ENCODE assay signal across 12 cellular contexts in genomic region chr2:226838758-226839555, GRCh38. TPM values are rescaled to one million over a fixed set of nuclear protein-coding genes. Genes with fewer than 3 reads are reported as not detected.
DNase-seq lines count a peak whose midpoint lies in the region; ATAC-seq and TF ChIP-seq lines count a peak whose summit lies in the region.
"Had no signal": no experiment of that assay in that cellular context is flagged by ENCODE, and none has a peak within 500 bp of the region (broad histone marks: within the 10 kb centered on the region; RNA-seq: fewer than 3 reads in every experiment).

No MANE protein-coding gene starts in this region.

- H3K9me3 Mint-ChIP-seq in activated CD4-positive, alpha-beta T cell treated with anti-CD3 and anti-CD28 coated beads, Interleukin-2, amount 10 ng/mL, durations not matched to agents 24 days and 14 days, result peaks cover 3% of the 10 kb centered on the region
- H3K9me3 Mint-ChIP-seq in activated CD8-positive, alpha-beta T cell treated with anti-CD3 and anti-CD28 coated beads, Interleukin-2, amount 10 ng/mL, durations not matched to agents 7 days and 5 days (ENCODE audit: insufficient read depth), result peaks cover 6% of the 10 kb centered on the region
- H3K9me3 Mint-ChIP-seq in naive thymus-derived CD4-positive, alpha-beta T cell, result peaks cover 0 to 2% (median 0%) of the 10 kb centered on the region in 11 donors

- peaks cover 51% of the 10 kb centered on the region for H3K36me3 Mint-ChIP-seq in activated CD4-positive, alpha-beta T cell treated with anti-CD3 and anti-CD28 coated beads, Interleukin-2, amount 10 ng/mL, durations not matched to agents 24 days and 14 days (ENCODE audit: low read depth)
- peaks cover 60% of the 10 kb centered on the region for H3K36me3 Mint-ChIP-seq in activated CD8-positive, alpha-beta T cell treated with anti-CD3 and anti-CD28 coated beads, Interleukin-2, amount 10 ng/mL, durations not matched to agents 7 days and 5 days (ENCODE audit: low read depth)
- peaks cover 0 to 43% (median 7%) of the 10 kb centered on the region in 5 donors for H3K36me3 Mint-ChIP-seq in naive thymus-derived CD4-positive, alpha-beta T cell

- peaks cover 0 to 16% of the 10 kb centered on the region in 2 experiments; a peak in 1 of 3 replicates for H3K36me3 ChIP-seq in HEK293 (ENCODE audit: control insufficient read depth in 2 of 2, insufficient read depth in 1 of 2, low read length in 2 of 2)
- H3K36me3 ChIP-seq in naive thymus-derived CD4-positive, alpha-beta T cell (ENCODE audit: control insufficient read depth in 2 of 3, insufficient read depth in 3 of 3, low read length in 3 of 3), result no peaks in the 10 kb centered on the region

- peak overlapping the region; percentile 95 for H3K4me3 Mint-ChIP-seq in activated CD4-positive, alpha-beta T cell treated with anti-CD3 and anti-CD28 coated beads, Interleukin-2, amount 10 ng/mL, durations not matched to agents 24 days and 14 days
- peak overlapping the region; percentile 88 for H3K4me3 Mint-ChIP-seq in activated CD8-positive, alpha-beta T cell treated with anti-CD3 and anti-CD28 coated beads, Interleukin-2, amount 10 ng/mL, durations not matched to agents 7 days and 5 days
- H3K4me3 Mint-ChIP-seq in naive thymus-derived CD4-positive, alpha-beta T cell, result peak overlapping the region in 8 of 10 donors; percentile 17 to 97 (median 75)

- peaks cover 51% of the 10 kb centered on the region for H3K4me1 Mint-ChIP-seq in activated CD4-positive, alpha-beta T cell treated with anti-CD3 and anti-CD28 coated beads, Interleukin-2, amount 10 ng/mL, durations not matched to agents 24 days and 14 days
- peaks cover 66% of the 10 kb centered on the region for H3K4me1 Mint-ChIP-seq in activated CD8-positive, alpha-beta T cell treated with anti-CD3 and anti-CD28 coated beads, Interleukin-2, amount 10 ng/mL, durations not matched to agents 7 days and 5 days (ENCODE audit: low read depth)
- H3K4me1 Mint-ChIP-seq in naive thymus-derived CD4-positive, alpha-beta T cell, result peaks cover 32 to 87% (median 80%) of the 10 kb centered on the region in 7 donors

- H3K27me3 ChIP-seq in naive thymus-derived CD4-positive, alpha-beta T cell (ENCODE audit: control insufficient read depth in 2 of 2, insufficient read depth in 2 of 2, low read length in 2 of 2), result no peaks in the 10 kb centered on the region
- H3K27me3 ChIP-seq: hepatocyte had no signal

- H3K27me3 Mint-ChIP-seq in activated CD4-positive, alpha-beta T cell treated with anti-CD3 and anti-CD28 coated beads, Interleukin-2, amount 10 ng/mL, durations not matched to agents 24 days and 14 days, result no peaks in the 10 kb centered on the region
- no peaks in the 10 kb centered on the region for H3K27me3 Mint-ChIP-seq in activated CD8-positive, alpha-beta T cell treated with anti-CD3 and anti-CD28 coated beads, Interleukin-2, amount 10 ng/mL, durations not matched to agents 7 days and 5 days (ENCODE audit: low read depth)
- H3K27me3 Mint-ChIP-seq in naive thymus-derived CD4-positive, alpha-beta T cell, result no peaks in the 10 kb centered on the region

- POLR2A ChIA-PET in HEK293 (lab: Yijun Ruan, JAX), result no interaction called here
- POLR2A ChIA-PET in activated CD8-positive, alpha-beta T cell treated with anti-CD3 and anti-CD28 coated beads, Interleukin-2, amount 10 ng/mL, durations not matched to agents 7 days and 5 days (lab: Charles Lee), result interaction anchor here (1.8 kb wide), 1 partner anchor 39 kb away, joined by 9 read pairs; the partner anchor contains the start of gene IRS1
- POLR2A ChIA-PET in naive thymus-derived CD4-positive, alpha-beta T cell (lab: Charles Lee), result interaction anchor here (1.3 kb wide), 1 partner anchor 39 kb away, joined by 4 read pairs; the partner anchor contains the start of gene IRS1

- no peak for TF ChIP-seq CTCF in HEK293 (tag by site-specific recombination; IDR thresholded peaks at IDR 0.05)

- no peak overlapping the region for H3K4me3 ChIP-seq in HEK293 (ENCODE audit: low read depth, low read length)
- no peak overlapping the region for H3K4me3 ChIP-seq in naive thymus-derived CD4-positive, alpha-beta T cell (ENCODE audit: low read length)
- H3K4me3 ChIP-seq: hepatocyte had no signal

- H3K4me1 ChIP-seq in HEK293 (ENCODE audit: control insufficient read depth, insufficient read depth, low read length), result 0 out of 2 replicates have a peak, but pooled peaks cover 4% of the 10 kb centered on the region
- H3K4me1 ChIP-seq in naive thymus-derived CD4-positive, alpha-beta T cell (ENCODE audit: control insufficient read depth in 2 of 2, insufficient read depth in 2 of 2, low read length in 2 of 2), result peaks cover 27 to 51% of the 10 kb centered on the region in 2 donors

- CTCF ChIA-PET in HEK293 (lab: Yijun Ruan, JAX), result interaction anchor here (0.6 kb wide), 1 partner anchor 1715 kb away, joined by 4 read pairs; no protein-coding TSS in a partner anchor
- CTCF ChIA-PET in activated CD8-positive, alpha-beta T cell treated with anti-CD3 and anti-CD28 coated beads, Interleukin-2, amount 10 ng/mL, durations not matched to agents 7 days and 5 days (lab: Charles Lee), result interaction anchor here (0.7 to 2.6 kb wide), 4 partner anchors 8 to 40 kb away, joined by 3 to 6 read pairs (median 4); no protein-coding TSS in a partner anchor
- CTCF ChIA-PET in naive thymus-derived CD4-positive, alpha-beta T cell (lab: Charles Lee), result interaction anchor here (1.2 kb wide), 1 partner anchor 37 kb away, joined by 4 read pairs; no protein-coding TSS in a partner anchor

- H3K9me3 ChIP-seq in HEK293 (ENCODE audit: control insufficient read depth, insufficient read depth, low read depth, low read length), result no peaks in the 10 kb centered on the region
- H3K9me3 ChIP-seq in naive thymus-derived CD4-positive, alpha-beta T cell (ENCODE audit: control insufficient read depth in 2 of 3, low read length in 3 of 3), result no peaks in the 10 kb centered on the region

- intact Hi-C loops in activated CD4-positive, alpha-beta T cell treated with anti-CD3 and anti-CD28 coated beads, Interleukin-2, amount 10 ng/mL, durations not matched to agents 24 days and 14 days (cut with micrococcal nuclease), result loop anchor here (5.0 to 10.0 kb wide), 2 partner anchors 66 to 1912 kb away; no protein-coding TSS in a partner anchor
- intact Hi-C loops in naive thymus-derived CD4-positive, alpha-beta T cell (cut with micrococcal nuclease), result loop anchor here (2.0 to 10.0 kb wide), 3 partner anchors 18 to 1914 kb away; partner anchors contain the start of gene DOCK10 (in 1 of the 2)

- ATAC-seq in activated CD8-positive, alpha-beta T cell treated with anti-CD3 and anti-CD28 coated beads, Interleukin-2, amount 10 ng/mL, durations not matched to agents 7 days and 5 days, result no peak
- ATAC-seq in naive thymus-derived CD4-positive, alpha-beta T cell, result no peak
- ATAC-seq in HG02970 (IDR thresholded peaks at IDR 0.05; ENCODE audit: low FRiP score, unreplicated experiment), result no peak

- no peak for DNase-seq in activated CD4-positive, alpha-beta T cell treated with anti-CD3 and anti-CD28 coated beads, Interleukin-2, amount 10 ng/mL, durations not matched to agents 24 days and 14 days
- DNase-seq in activated CD4-positive, alpha-beta T cell treated with anti-CD3 and anti-CD28 coated beads, Interleukin-2, amount 50 U/mL, for 48 hours, result no peak
- no peak for DNase-seq in activated CD8-positive, alpha-beta T cell treated with anti-CD3 and anti-CD28 coated beads, Interleukin-2, amount 10 ng/mL, durations not matched to agents 7 days and 5 days
- no peak for DNase-seq in naive thymus-derived CD4-positive, alpha-beta T cell
- DNase-seq in cortex of kidney (lab: John Stamatoyannopoulos, UW), result no peak
- DNase-seq in HuH-7.5 (ENCODE audit: low spot score), result no peak
- DNase-seq: aorta, NCI-H2107, Right ventricle myocardium superior had no signal

- H3K27ac Mint-ChIP-seq in activated CD4-positive, alpha-beta T cell treated with anti-CD3 and anti-CD28 coated beads, Interleukin-2, amount 10 ng/mL, durations not matched to agents 24 days and 14 days, result peak overlapping the region; percentile 68
- peak overlapping the region; percentile 89 for H3K27ac Mint-ChIP-seq in activated CD8-positive, alpha-beta T cell treated with anti-CD3 and anti-CD28 coated beads, Interleukin-2, amount 10 ng/mL, durations not matched to agents 7 days and 5 days
- H3K27ac Mint-ChIP-seq in naive thymus-derived CD4-positive, alpha-beta T cell, result peak overlapping the region; percentile 80 to 100 (median 97)

- H3K27ac ChIP-seq in HEK293 (ENCODE audit: extremely low read depth, low read depth, low read length), result no peak overlapping the region
- H3K27ac ChIP-seq in naive thymus-derived CD4-positive, alpha-beta T cell (ENCODE audit: low read depth, low read length), result peak overlapping the region; percentile 99
- H3K27ac ChIP-seq: hepatocyte had no signal

TF ChIP-seq in HEK293, 187 proteins besides CTCF, POLR2A, EP300 and RAD21:
- TF ChIP-seq ZNF19 (tag by site-specific recombination; IDR thresholded peaks at IDR 0.05; ENCODE audit: low read depth) (no peak), PRDM6 (tag by site-specific recombination; IDR thresholded peaks at IDR 0.05) (0 out of 2 replicates have a peak, but pooled peaks have one; percentile 16), ZNF530 (tag by site-specific recombination; IDR thresholded peaks at IDR 0.05; ENCODE audit: low read depth) (no peak)

RNA-seq across cellular contexts. Expression of gene RHBDD1, which starts 3.1 kb away (rescaled TPM):
- 41.3 and 44.7 TPM in 2 replicates for total RNA-seq in activated CD4-positive, alpha-beta T cell treated with anti-CD3 and anti-CD28 coated beads, Interleukin-2, amount 10 ng/mL, durations not matched to agents 24 days and 14 days
- 10 to 100 TPM; 23.4 to 29.5 TPM for total RNA-seq in activated CD8-positive, alpha-beta T cell treated with anti-CD3 and anti-CD28 coated beads, Interleukin-2, amount 10 ng/mL, durations not matched to agents 7 days and 5 days
- total RNA-seq in naive thymus-derived CD4-positive, alpha-beta T cell, result 10 to 100 TPM; 42.9 to 70.8 (median 62.1) TPM
- polyA plus RNA-seq in naive thymus-derived CD4-positive, alpha-beta T cell, result 10 to 100 TPM; 21.2 to 21.5 TPM

RNA-seq across cellular contexts. Expression of gene IRS1, which starts 39.3 kb away (rescaled TPM):
- total RNA-seq in activated CD4-positive, alpha-beta T cell treated with anti-CD3 and anti-CD28 coated beads, Interleukin-2, amount 10 ng/mL, durations not matched to agents 24 days and 14 days, result 4.7 and 4.8 TPM in 2 replicates
- total RNA-seq in activated CD8-positive, alpha-beta T cell treated with anti-CD3 and anti-CD28 coated beads, Interleukin-2, amount 10 ng/mL, durations not matched to agents 7 days and 5 days, result 1 to 10 TPM; 7.3 to 9.6 TPM
- 1 to 10 TPM; 1.3 to 7.1 (median 4.4) TPM for total RNA-seq in naive thymus-derived CD4-positive, alpha-beta T cell
- under 1 TPM; 0.40 to 0.65 TPM for polyA plus RNA-seq in naive thymus-derived CD4-positive, alpha-beta T cell
